In the genomic region with DNA sequence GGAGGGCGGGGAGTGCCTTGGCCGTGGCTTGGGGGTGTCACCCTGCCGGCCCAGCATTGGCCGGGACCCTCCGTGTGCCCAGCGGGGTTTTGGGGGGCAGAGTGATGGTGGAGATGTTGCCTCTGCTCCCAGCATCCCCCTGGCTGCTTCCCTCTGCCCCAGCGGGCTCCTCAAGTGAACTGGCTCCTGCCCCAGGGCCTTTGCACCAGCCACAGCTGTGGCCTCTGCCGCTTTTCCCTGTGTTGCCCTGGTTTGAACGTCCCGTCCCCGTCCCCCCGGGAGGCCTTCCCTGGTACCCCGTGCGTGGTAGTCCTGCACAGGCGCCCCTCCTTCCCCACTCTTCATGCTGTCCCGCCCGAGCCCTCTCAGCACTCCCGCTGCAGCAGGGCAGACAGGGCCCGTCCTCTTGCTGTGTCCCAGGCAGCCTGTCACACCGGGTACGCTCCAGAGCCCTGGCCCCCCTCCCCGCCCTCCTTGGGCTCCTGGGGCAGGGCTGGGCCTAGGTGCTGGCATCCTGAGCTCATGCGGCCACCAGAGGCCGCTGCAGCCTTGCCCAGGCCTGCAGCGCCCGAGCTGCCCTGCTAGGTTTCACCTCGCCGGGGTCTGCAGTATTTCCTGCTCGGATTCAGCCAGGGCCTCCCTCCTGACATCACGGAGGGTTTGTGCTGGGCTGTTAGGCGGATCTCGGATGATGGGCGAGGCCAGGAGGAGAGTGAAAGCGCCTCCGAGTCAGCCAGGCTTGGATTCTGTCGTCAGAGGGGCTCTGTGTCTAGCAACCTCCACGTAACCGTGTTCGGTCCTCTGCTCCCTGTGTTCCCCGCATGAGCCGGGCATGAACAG, we compare ENCODE assay signal across 8 cellular contexts. TPM values are rescaled to one million over a fixed set of nuclear protein-coding genes. Genes with fewer than 3 reads are reported as not detected.
DNase-seq lines count a peak whose midpoint lies in the region; ATAC-seq and TF ChIP-seq lines count a peak whose summit lies in the region.

No MANE protein-coding gene starts in this region.

- ATAC-seq in HCT116 (peak; percentile 97), HG03469 (IDR thresholded peaks at IDR 0.05; ENCODE audit: unreplicated experiment) (no peak)

- no peaks in the 10 kb centered on the region for H3K9me2 ChIP-seq in HCT116 (ENCODE audit: insufficient read depth)
- H3K9me2 ChIP-seq in hepatocyte (replicated peaks; ENCODE audit: insufficient read depth) = no peaks in the 10 kb centered on the region

- H3K9me3 ChIP-seq in HCT116 (ENCODE audit: control insufficient read depth in 1 of 2, insufficient read depth in 1 of 2, low read depth in 1 of 2, low read length in 2 of 2) (peaks cover 0 to 16% of the 10 kb centered on the region in 2 experiments; a peak in 1 of 4 replicates), hepatocyte (ENCODE audit: low read depth) (no peaks in the 10 kb centered on the region)

- H3K4me3 ChIP-seq in HCT116 (replicated peaks in 1 of 2; ENCODE audit: low read depth in 1 of 2, low read length in 2 of 2) (no peak overlapping the region), hepatocyte (no peak overlapping the region), skeletal muscle cell (ENCODE audit: low read depth, low read length) (no peak overlapping the region)

- peak; percentile 97 for TF ChIP-seq RAD21 in HCT116 (IDR thresholded peaks at IDR 0.05; ENCODE audit: low read depth)

- intact Hi-C loops in HCT116 (cut with micrococcal nuclease) = loop anchor here (1.0 to 5.0 kb wide), 4 partner anchors 65 to 464 kb away; partner anchors contain the start of gene P2RX2

- WGBS in hepatocyte (ENCODE audit: low lambda C conversion rate, missing lambda C conversion rate) = 45% methylated on average over 36 of the region's 41 CpGs

- H3K36me3 ChIP-seq in HCT116 (ENCODE audit: control insufficient read depth in 1 of 2, insufficient read depth in 2 of 2, low read length in 2 of 2) = peaks cover 0 to 26% of the 10 kb centered on the region in 2 experiments; a peak in 2 of 4 replicates
- H3K36me3 ChIP-seq in hepatocyte (replicated peaks; ENCODE audit: insufficient read depth, low read depth) = no peaks in the 10 kb centered on the region

- DNase-seq in EL (peak; percentile 64), HCT116 (ENCODE audit: low read depth, low spot score) (no peak), NCI-H1092 treated with DMSO at 0.1 percent for 48 hours (lab: John Stamatoyannopoulos, UW) (peak; percentile 66), T-helper 2 cell (peak; percentile 44 to 80 (median 58)), anterior cingulate cortex (lab: John Stamatoyannopoulos, UW) (peak in 35 of 58 donors; percentile 9 to 60 (median 27)), hepatocyte (ENCODE audit: low spot score) (peak; percentile 92), skeletal muscle cell (ENCODE audit: low read depth) (peak; percentile 32)

- TF ChIP-seq CTCF in HCT116 (IDR thresholded peaks at IDR 0.05 in 2 of 3, conservative IDR thresholded peaks at IDR 0.05 in 1 of 3; ENCODE audit: borderline replicate concordance in 1 of 3, insufficient read depth in 1 of 3, low read depth in 2 of 3, low read length in 2 of 3) = peak; percentile 86 to 94 (median 93)
- TF ChIP-seq CTCF in hepatocyte (IDR thresholded peaks at IDR 0.05; ENCODE audit: poor library complexity) = peak; percentile 97

- H3K4me2 ChIP-seq in HCT116 (ENCODE audit: low read length) = no peak overlapping the region
- peak overlapping the region; percentile 7 for H3K4me2 ChIP-seq in hepatocyte

- POLR2A ChIA-PET in HCT116 (lab: Charles Lee) = interaction anchor here (1.0 kb wide), 1 partner anchor 260 kb away, joined by 5 read pairs; no protein-coding TSS in a partner anchor

- H2AFZ ChIP-seq in HCT116 (ENCODE audit: low read depth, low read length, poor library complexity, severe bottlenecking) (no peak overlapping the region), hepatocyte (no peak overlapping the region)

- H3K27me3 ChIP-seq in HCT116 (ENCODE audit: insufficient read depth, low read length) (no peaks in the 10 kb centered on the region), hepatocyte (no peaks in the 10 kb centered on the region)

- TF ChIP-seq POLR2A in HCT116 (IDR thresholded peaks at IDR 0.05; ENCODE audit: borderline replicate concordance, extremely low read depth, insufficient read depth, insufficient read length) = no peak

- no peak overlapping the region for H3K9ac ChIP-seq in HCT116 (ENCODE audit: low read length)

- no peaks in the 10 kb centered on the region for H4K20me1 ChIP-seq in HCT116 (ENCODE audit: insufficient read depth)
- H4K20me1 ChIP-seq in hepatocyte (ENCODE audit: insufficient read depth, poor library complexity, severe bottlenecking) = no peaks in the 10 kb centered on the region

- H3K4me1 ChIP-seq in HCT116 (ENCODE audit: control insufficient read depth in 1 of 2, insufficient read depth in 2 of 2, low read length in 2 of 2) (no peaks in the 10 kb centered on the region), hepatocyte (ENCODE audit: insufficient read depth) (no peaks in the 10 kb centered on the region)

- no TSS peak for BruUV-seq in HCT116 (replicated peaks; lab: Mats Ljungman, UMichigan)

- RAD21 ChIA-PET in HCT116 (lab: Charles Lee; ENCODE audit: low non-redundant PET in 1 of 2, low total read pairs in 2 of 2, uncharacterized antibody in 2 of 2, unreplicated experiment in 2 of 2) = interaction anchor here (0.8 to 1.4 kb wide), 6 partner anchors 9 to 464 kb away, joined by 3 to 21 read pairs (median 6); no protein-coding TSS in a partner anchor

- no peaks in the 10 kb centered on the region for H3K79me2 ChIP-seq in HCT116 (ENCODE audit: insufficient read depth, low read length)
- H3K79me2 ChIP-seq in hepatocyte = no peaks in the 10 kb centered on the region

- H3K27ac ChIP-seq in HCT116 (ENCODE audit: low read depth, low read length) (no peak overlapping the region), hepatocyte (no peak overlapping the region)

- CTCF ChIA-PET in HCT116 (lab: Charles Lee) = interaction anchor here (0.6 to 1.2 kb wide), 7 partner anchors 57 to 462 kb away, joined by 3 to 53 read pairs (median 4); no protein-coding TSS in a partner anchor

TF ChIP-seq in HCT116, 20 proteins besides CTCF, POLR2A, EP300 and RAD21:
- TF ChIP-seq EZH2 (IDR thresholded peaks at IDR 0.05) (no peak), CEBPB (IDR thresholded peaks at IDR 0.05; ENCODE audit: low read depth) (no peak), ZFX (IDR thresholded peaks at IDR 0.05) (no peak), YY1 (IDR thresholded peaks at IDR 0.05; ENCODE audit: extremely low read depth, insufficient replicate concordance, low read depth, low read length) (no peak), POLR2AphosphoS5 (IDR thresholded peaks at IDR 0.05; ENCODE audit: low read depth, low read length) (no peak)
- TF ChIP-seq, protein P1, sequence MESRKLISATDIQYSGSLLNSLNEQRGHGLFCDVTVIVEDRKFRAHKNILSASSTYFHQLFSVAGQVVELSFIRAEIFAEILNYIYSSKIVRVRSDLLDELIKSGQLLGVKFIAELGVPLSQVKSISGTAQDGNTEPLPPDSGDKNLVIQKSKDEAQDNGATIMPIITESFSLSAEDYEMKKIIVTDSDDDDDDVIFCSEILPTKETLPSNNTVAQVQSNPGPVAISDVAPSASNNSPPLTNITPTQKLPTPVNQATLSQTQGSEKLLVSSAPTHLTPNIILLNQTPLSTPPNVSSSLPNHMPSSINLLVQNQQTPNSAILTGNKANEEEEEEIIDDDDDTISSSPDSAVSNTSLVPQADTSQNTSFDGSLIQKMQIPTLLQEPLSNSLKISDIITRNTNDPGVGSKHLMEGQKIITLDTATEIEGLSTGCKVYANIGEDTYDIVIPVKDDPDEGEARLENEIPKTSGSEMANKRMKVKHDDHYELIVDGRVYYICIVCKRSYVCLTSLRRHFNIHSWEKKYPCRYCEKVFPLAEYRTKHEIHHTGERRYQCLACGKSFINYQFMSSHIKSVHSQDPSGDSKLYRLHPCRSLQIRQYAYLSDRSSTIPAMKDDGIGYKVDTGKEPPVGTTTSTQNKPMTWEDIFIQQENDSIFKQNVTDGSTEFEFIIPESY (IDR thresholded peaks at IDR 0.05; ENCODE audit: extremely low read depth, insufficient replicate concordance, low read length) = no peak

RNA-seq across cellular contexts. Expression of gene NOC4L, which starts 9.5 kb away (rescaled TPM):
- total RNA-seq in HCT116 (2021; ENCODE audit: unreplicated experiment) = 47.6 TPM
- 33.1 and 36.7 TPM in 2 replicates for polyA plus RNA-seq in HCT116 (2012)
- total RNA-seq in hepatocyte = 7.1 and 8.9 TPM in 2 replicates
- 30.6 and 31.8 TPM in 2 replicates for polyA plus RNA-seq in hepatocyte

RNA-seq across cellular contexts. Expression of gene DDX51, which starts 9.6 kb away (rescaled TPM):
- total RNA-seq in HCT116 (2021; ENCODE audit: unreplicated experiment) = 38.1 TPM
- 20.3 and 22.9 TPM in 2 replicates for polyA plus RNA-seq in HCT116 (2012)
- total RNA-seq in hepatocyte = 5.8 and 6.8 TPM in 2 replicates
- 16.1 and 24.3 TPM in 2 replicates for polyA plus RNA-seq in hepatocyte
